8 cellular contexts compared by ENCODE assay signal in the genomic region with DNA sequence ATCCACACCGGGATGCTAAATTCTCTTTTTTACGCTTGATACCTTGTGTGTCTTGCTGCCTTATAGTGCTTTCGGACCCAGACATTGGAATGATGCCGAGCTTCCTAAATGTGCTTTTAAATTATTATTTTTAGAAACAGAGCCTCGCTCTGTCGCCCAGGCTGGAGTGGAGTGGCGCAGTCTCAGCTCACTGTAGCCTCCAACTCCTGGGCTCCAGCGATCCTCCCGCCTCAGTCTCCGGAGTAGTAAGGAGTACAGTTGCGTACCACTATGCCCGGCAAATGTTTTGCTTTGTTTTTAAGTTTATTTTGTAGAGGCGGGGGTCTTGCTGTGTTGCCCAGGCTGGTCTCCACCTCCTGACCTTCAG. TPM values are rescaled to one million over a fixed set of nuclear protein-coding genes. Genes with fewer than 3 reads are reported as not detected.
A peak's percentile ranks its signal among the peaks of the same experiment; 100 is the strongest.
DNase-seq lines count a peak whose midpoint lies in the region; ATAC-seq and TF ChIP-seq lines count a peak whose summit lies in the region.

No MANE protein-coding gene starts in this region.

- TF ChIP-seq CTCF in foreskin fibroblast (IDR thresholded peaks at IDR 0.05; ENCODE audit: low read depth, low read length): no peak
- TF ChIP-seq CTCF in prostate gland (IDR thresholded peaks at IDR 0.05): no peak

- H3K4me3 Mint-ChIP-seq in T-helper 17 cell: peak overlapping the region; percentile 80

- H3K27me3 Mint-ChIP-seq in T-helper 17 cell: no peaks in the 10 kb centered on the region

- peak overlapping the region; percentile 66 to 68 for H3K4me3 ChIP-seq in foreskin fibroblast (ENCODE audit: low read depth in 1 of 2, low read length in 2 of 2)
- H3K4me3 ChIP-seq in prostate gland: peak overlapping the region; percentile 68 to 69

- no peaks in the 10 kb centered on the region for H3K36me3 Mint-ChIP-seq in T-helper 17 cell (ENCODE audit: low read depth)

- no peak for ATAC-seq in T-helper 17 cell
- no peak for ATAC-seq in GM21786 (IDR thresholded peaks at IDR 0.05; ENCODE audit: unreplicated experiment)

- peak overlapping the region; percentile 86 for H3K27ac Mint-ChIP-seq in T-helper 17 cell

- H3K9ac ChIP-seq in ES-I3 (ENCODE audit: low read depth, low read length): peak overlapping the region; percentile 53

- TF ChIP-seq POLR2A in prostate gland (IDR thresholded peaks at IDR 0.05): no peak

- H3K27ac ChIP-seq in prostate gland: peak overlapping the region; percentile 76 to 81

- H3K9me3 ChIP-seq in ES-I3 (ENCODE audit: control insufficient read depth, insufficient read depth, low read length) (no peaks in the 10 kb centered on the region), T-helper 17 cell (ENCODE audit: control insufficient read depth, low read length, poor library complexity, severe bottlenecking) (no peaks in the 10 kb centered on the region), prostate gland (no peaks in the 10 kb centered on the region)

- WGBS in prostate gland: 50% methylated on average over 13 of the region's 13 CpGs

- no peaks in the 10 kb centered on the region for H3K27me3 ChIP-seq in prostate gland (replicated peaks; ENCODE audit: insufficient read depth)

- H3K4me1 ChIP-seq in ES-I3 (ENCODE audit: insufficient read depth, low read length) (no peaks in the 10 kb centered on the region), prostate gland (replicated peaks) (no peaks in the 10 kb centered on the region)

- no peaks in the 10 kb centered on the region for H3K36me3 ChIP-seq in ES-I3 (ENCODE audit: insufficient read depth, low read length)
- no peaks in the 10 kb centered on the region for H3K36me3 ChIP-seq in prostate gland

- DNase-seq in T-helper 17 cell (no peak), foreskin fibroblast (no peak), prostate gland (ENCODE audit: low spot score) (peak; percentile 8), NCI-H1417 treated with DMSO at 0.1 percent for 48 hours (lab: John Stamatoyannopoulos, UW) (no peak), NCI-H187 treated with DMSO at 0.1 percent for 48 hours (lab: John Stamatoyannopoulos, UW) (no peak), NCI-H2196 treated with DMSO at 0.1 percent for 48 hours (lab: John Stamatoyannopoulos, UW; ENCODE audit: unreplicated experiment) (no peak)

- peaks cover 11% of the 10 kb centered on the region for H3K4me1 Mint-ChIP-seq in T-helper 17 cell

- intact Hi-C loops in prostate gland (cut with DNase I): loop anchor here (5.0 kb wide), 2 partner anchors 74 to 126 kb away; no protein-coding TSS in a partner anchor

RNA-seq across cellular contexts. Expression of a gene that starts 0.5 kb away (rescaled TPM):
- 1 to 10 TPM; 3.1 to 3.7 TPM for total RNA-seq in T-helper 17 cell
- total RNA-seq in prostate gland: 10 to 100 TPM in 1 of 2 donors, 1 to 10 TPM in 1; 8.3 to 17.2 TPM

RNA-seq across cellular contexts. Expression of a gene that starts 31.2 kb away (rescaled TPM):
- 1 to 10 TPM; 2.8 to 3.4 TPM for total RNA-seq in T-helper 17 cell
- 100 to 1,000 TPM in 1 of 2 donors, 10 to 100 TPM in 1; 34.8 to 115 TPM for total RNA-seq in prostate gland

Comparison
In these comparisons a context has a peak if more than half of its experiments do, and no peak if none do; other contexts are left out.
1. RNA of a gene that starts 31.2 kb away (total RNA-seq): 34.8 to 115 TPM in prostate gland; 2.8 to 3.4 TPM in T-helper 17 cell; every median in the first group is over 4 times any median in the second.